ENCODE assay signal across 25 cellular contexts in the genomic region with DNA sequence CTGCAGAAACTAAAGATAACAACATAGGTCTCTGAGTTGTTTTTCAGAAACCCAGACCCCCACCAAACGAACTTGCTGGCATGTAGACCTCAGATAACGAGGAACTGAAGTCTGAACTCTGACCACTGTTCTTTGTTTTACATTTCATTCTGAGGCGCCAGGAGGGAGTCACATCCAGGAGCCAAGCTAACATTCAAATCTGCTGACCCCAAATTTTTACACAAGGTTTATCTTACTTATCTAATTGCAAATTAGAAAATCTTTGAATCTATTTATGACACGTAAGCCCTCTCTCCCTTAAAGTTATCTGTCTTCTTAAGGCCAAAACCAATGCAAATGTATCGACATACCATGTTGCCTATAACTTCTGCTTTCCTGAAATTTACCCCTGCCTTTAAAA. TPM values are rescaled to one million over a fixed set of nuclear protein-coding genes. Genes with fewer than 3 reads are reported as not detected.
"Had no signal": no experiment of that assay in that cellular context is flagged by ENCODE, and none has a peak within 500 bp of the region (broad histone marks: within the 10 kb centered on the region; RNA-seq: fewer than 3 reads in every experiment).

No MANE protein-coding gene starts in this region.

- H3K9ac ChIP-seq: parathyroid adenoma had no signal

- H3K36me3 ChIP-seq: colonic mucosa, left ventricle myocardium inferior, lower lobe of right lung, transverse colon had no signal

- H3K27ac ChIP-seq: colonic mucosa, lower lobe of right lung, parathyroid adenoma, psoas muscle, testis, transverse colon had no signal

- H3K9me3 Mint-ChIP-seq: memory B cell; mesothelial cell of epicardium; natural killer cell treated with Interleukin-12 subunit alpha and Interleukin-12 subunit beta and Interleukin-15 and Interleukin-18, amount 100 ng/mL, for 72 hours; stimulated activated naive B cell treated with anti-CD40 and anti-IgM and Interleukin-4, amounts not matched to agents 10 μg/mL and 1 μg/mL and 100 μg/mL, for 72 hours; stimulated activated naive CD8-positive, alpha-beta T cell treated with anti-CD3 and anti-CD28 coated beads, Interleukin-15, amount 100 ng/mL, for 72 hours had no signal

- H3K4me2 ChIP-seq: hepatocyte had no signal

- DNase-seq: colonic mucosa; effector CD4-positive, alpha-beta T cell; endodermal cell; erythroblast; foreskin melanocyte; head of caudate nucleus; kidney; left cardiac atrium; left ventricle myocardium inferior; lower lobe of right lung; psoas muscle; retina; stimulated activated CD4-positive, alpha-beta T cell treated with anti-CD3 and anti-CD28 coated beads, Interleukin-2, amount 100 ng/mL, for 24 hours; stimulated activated CD4-positive, alpha-beta T cell treated with anti-CD3 and anti-CD28 coated beads, Interleukin-4, amount 100 ng/mL, for 4 hours; stimulated activated naive B cell treated with anti-CD40 and anti-IgM and Interleukin-4, amounts not matched to agents 10 μg/mL and 1 μg/mL and 100 μg/mL, for 72 hours; stimulated activated naive CD8-positive, alpha-beta T cell treated with anti-CD3 and anti-CD28 coated beads, Interleukin-15, amount 100 ng/mL, for 72 hours; testis; transverse colon had no signal

- H3K27me3 Mint-ChIP-seq: natural killer cell treated with Interleukin-12 subunit alpha and Interleukin-12 subunit beta and Interleukin-15 and Interleukin-18, amount 100 ng/mL, for 72 hours; stimulated activated naive B cell treated with anti-CD40 and anti-IgM and Interleukin-4, amounts not matched to agents 10 μg/mL and 1 μg/mL and 100 μg/mL, for 72 hours; stimulated activated naive CD8-positive, alpha-beta T cell treated with anti-CD3 and anti-CD28 coated beads, Interleukin-15, amount 100 ng/mL, for 72 hours had no signal

- ATAC-seq: left cardiac atrium; lower lobe of right lung; natural killer cell treated with Interleukin-12 subunit alpha and Interleukin-12 subunit beta and Interleukin-15 and Interleukin-18, amount 100 ng/mL, for 72 hours; psoas muscle; sciatic nerve; stimulated activated naive B cell treated with anti-CD40 and anti-IgM and Interleukin-4, amounts not matched to agents 10 μg/mL and 1 μg/mL and 100 μg/mL, for 72 hours; stimulated activated naive CD8-positive, alpha-beta T cell treated with anti-CD3 and anti-CD28 coated beads, Interleukin-15, amount 100 ng/mL, for 72 hours had no signal

- H3K4me3 ChIP-seq: colonic mucosa, hepatocyte, left ventricle myocardium inferior, lower lobe of right lung, psoas muscle, testis, transverse colon had no signal

- H3K36me3 Mint-ChIP-seq: memory B cell; mesothelial cell of epicardium; natural killer cell treated with Interleukin-12 subunit alpha and Interleukin-12 subunit beta and Interleukin-15 and Interleukin-18, amount 100 ng/mL, for 72 hours; stimulated activated naive B cell treated with anti-CD40 and anti-IgM and Interleukin-4, amounts not matched to agents 10 μg/mL and 1 μg/mL and 100 μg/mL, for 72 hours had no signal

- H3K79me2 ChIP-seq: hepatocyte, parathyroid adenoma had no signal

- H2AFZ ChIP-seq: hepatocyte, parathyroid adenoma had no signal

- H3K27ac Mint-ChIP-seq: endodermal cell; memory B cell; natural killer cell treated with Interleukin-12 subunit alpha and Interleukin-12 subunit beta and Interleukin-15 and Interleukin-18, amount 100 ng/mL, for 72 hours; stimulated activated naive B cell treated with anti-CD40 and anti-IgM and Interleukin-4, amounts not matched to agents 10 μg/mL and 1 μg/mL and 100 μg/mL, for 72 hours; stimulated activated naive CD8-positive, alpha-beta T cell treated with anti-CD3 and anti-CD28 coated beads, Interleukin-15, amount 100 ng/mL, for 72 hours had no signal

- FAIRE-seq: kidney had no signal

- H3K4me1 ChIP-seq: colonic mucosa, left ventricle myocardium inferior, lower lobe of right lung, parathyroid adenoma, psoas muscle, testis, transverse colon had no signal

- H3K4me3 Mint-ChIP-seq: endodermal cell; memory B cell; mesothelial cell of epicardium; natural killer cell treated with Interleukin-12 subunit alpha and Interleukin-12 subunit beta and Interleukin-15 and Interleukin-18, amount 100 ng/mL, for 72 hours; stimulated activated naive B cell treated with anti-CD40 and anti-IgM and Interleukin-4, amounts not matched to agents 10 μg/mL and 1 μg/mL and 100 μg/mL, for 72 hours; stimulated activated naive CD8-positive, alpha-beta T cell treated with anti-CD3 and anti-CD28 coated beads, Interleukin-15, amount 100 ng/mL, for 72 hours had no signal

- H3K4me1 Mint-ChIP-seq: memory B cell; stimulated activated naive B cell treated with anti-CD40 and anti-IgM and Interleukin-4, amounts not matched to agents 10 μg/mL and 1 μg/mL and 100 μg/mL, for 72 hours; stimulated activated naive CD8-positive, alpha-beta T cell treated with anti-CD3 and anti-CD28 coated beads, Interleukin-15, amount 100 ng/mL, for 72 hours had no signal

- H3K27me3 ChIP-seq: colonic mucosa, hepatocyte, testis, transverse colon had no signal

- H3K9me3 ChIP-seq: colonic mucosa, lower lobe of right lung, psoas muscle, testis, transverse colon had no signal

RNA-seq across cellular contexts. Expression of a gene that starts 37.7 kb away (rescaled TPM):
- total RNA-seq: ureter had no signal
